In genomic region chr15:83657549-83657948, GRCh38 we compare ENCODE assay signal across 16 cellular contexts. TPM values are rescaled to one million over a fixed set of nuclear protein-coding genes. Genes with fewer than 3 reads are reported as not detected.
DNase-seq lines count a peak whose midpoint lies in the region; ATAC-seq, FAIRE-seq and TF ChIP-seq lines count a peak whose summit lies in the region.
"Had no signal": no experiment of that assay in that cellular context is flagged by ENCODE, and none has a peak within 500 bp of the region (broad histone marks: within the 10 kb centered on the region; RNA-seq: fewer than 3 reads in every experiment).

No MANE protein-coding gene starts in this region.

- H3K9me3 Mint-ChIP-seq in naive thymus-derived CD4-positive, alpha-beta T cell = peaks cover 0 to 17% (median 0%) of the 10 kb centered on the region in 11 donors
- H3K9me3 Mint-ChIP-seq: stimulated activated naive CD8-positive, alpha-beta T cell treated with anti-CD3 and anti-CD28 coated beads, Interleukin-15, amount 100 ng/mL, for 72 hours had no signal

- no peak overlapping the region for H2AFZ ChIP-seq in GM12878 (ENCODE audit: control insufficient read depth, low read depth, low read length)

- ATAC-seq in GM12878 = no peak
- no peak for ATAC-seq in activated CD4-positive, CD25-positive, alpha-beta regulatory T cell treated with anti-CD3 and anti-CD28 coated beads, Interleukin-2, amount 50 U/mL, for 24 hours
- no peak for ATAC-seq in GM18511 (IDR thresholded peaks at IDR 0.05; ENCODE audit: unreplicated experiment)
- ATAC-seq in naive thymus-derived CD4-positive, alpha-beta T cell = no peak
- ATAC-seq: stimulated activated naive CD8-positive, alpha-beta T cell treated with anti-CD3 and anti-CD28 coated beads, Interleukin-15, amount 100 ng/mL, for 72 hours had no signal

- no peak overlapping the region for H3K27ac Mint-ChIP-seq in naive thymus-derived CD4-positive, alpha-beta T cell
- H3K27ac Mint-ChIP-seq: HFFc6; stimulated activated naive CD8-positive, alpha-beta T cell treated with anti-CD3 and anti-CD28 coated beads, Interleukin-15, amount 100 ng/mL, for 72 hours had no signal

- peaks cover 31% of the 10 kb centered on the region for H3K27me3 ChIP-seq in H7 (ENCODE audit: control insufficient read depth, insufficient read depth, low read length)
- peaks cover 6 to 7% of the 10 kb centered on the region in 2 experiments; a peak in 3 of 4 replicates for H3K27me3 ChIP-seq in GM12878 (replicated peaks in 1 of 2; ENCODE audit: control insufficient read depth in 2 of 2, insufficient read depth in 2 of 2, low read length in 1 of 2)
- no peaks in the 10 kb centered on the region for H3K27me3 ChIP-seq in naive thymus-derived CD4-positive, alpha-beta T cell (ENCODE audit: control insufficient read depth in 2 of 2, insufficient read depth in 2 of 2, low read length in 2 of 2)

- H3K4me1 ChIP-seq in GM12878 (ENCODE audit: control insufficient read depth, insufficient read depth, low read length) = no peaks in the 10 kb centered on the region
- H3K4me1 ChIP-seq in naive thymus-derived CD4-positive, alpha-beta T cell (ENCODE audit: control insufficient read depth in 2 of 2, insufficient read depth in 2 of 2, low read length in 2 of 2) = no peaks in the 10 kb centered on the region

- no peak overlapping the region for H3K4me2 ChIP-seq in GM12878 (ENCODE audit: control insufficient read depth, insufficient read depth)

- H3K79me2 ChIP-seq in GM12878 (ENCODE audit: control insufficient read depth, insufficient read depth, low read length) = no peaks in the 10 kb centered on the region

- RAD21 ChIA-PET in GM12878 (lab: Charles Lee; ENCODE audit: unreplicated experiment) = no interaction called here

- POLR2A ChIA-PET in GM12878 (lab: Charles Lee) = no interaction called here
- POLR2A ChIA-PET in naive thymus-derived CD4-positive, alpha-beta T cell (lab: Charles Lee) = no interaction called here

- no peak for FAIRE-seq in GM12878 (lab: Jason Lieb, UNC)
- FAIRE-seq: astrocyte had no signal

- H3K36me3 Mint-ChIP-seq in naive thymus-derived CD4-positive, alpha-beta T cell = peaks cover 0 to 3% (median 0%) of the 10 kb centered on the region in 5 donors

- no TSS peak for BruUV-seq in GM12878 (replicated peaks; lab: Mats Ljungman, UMichigan)

- peak; percentile 50 for TF ChIP-seq CTCF in 22Rv1 (IDR thresholded peaks at IDR 0.05)
- TF ChIP-seq CTCF in GM12878 (IDR thresholded peaks at IDR 0.05 in 2 of 3, conservative IDR thresholded peaks at IDR 0.05 in 1 of 3; ENCODE audit: control insufficient read depth in 2 of 3, extremely low read depth in 1 of 3, insufficient read depth in 1 of 3, low read depth in 3 of 3, low read length in 3 of 3) = peak in 2 of 3 experiments; percentile 8 to 38; a peak in 2 of 6 replicates

- intact Hi-C loops in GM12878 (cut with micrococcal nuclease; ENCODE audit: unreplicated experiment) = no loop called here
- intact Hi-C loops in naive thymus-derived CD4-positive, alpha-beta T cell (cut with micrococcal nuclease) = no loop called here

- CTCF ChIA-PET in GM12878 (lab: Yijun Ruan, JAX) = interaction anchor here (0.6 to 2.2 kb wide), 5 partner anchors 11 to 367 kb away, joined by 3 to 10 read pairs (median 3); no protein-coding TSS in a partner anchor
- CTCF ChIA-PET in naive thymus-derived CD4-positive, alpha-beta T cell (lab: Charles Lee) = no interaction called here

- TF ChIP-seq EP300 in GM12878 (IDR thresholded peaks at IDR 0.05; ENCODE audit: borderline replicate concordance in 1 of 2, control insufficient read depth in 1 of 2, low read depth in 2 of 2, low read length in 2 of 2) = no peak

- H3K4me3 ChIP-seq in H7 (ENCODE audit: insufficient read depth, low read depth, low read length) = no peak overlapping the region
- no peak overlapping the region for H3K4me3 ChIP-seq in GM12878
- no peak overlapping the region for H3K4me3 ChIP-seq in naive thymus-derived CD4-positive, alpha-beta T cell (ENCODE audit: low read length)

- no peak overlapping the region for H3K4me3 Mint-ChIP-seq in naive thymus-derived CD4-positive, alpha-beta T cell
- H3K4me3 Mint-ChIP-seq: HFFc6; stimulated activated naive CD8-positive, alpha-beta T cell treated with anti-CD3 and anti-CD28 coated beads, Interleukin-15, amount 100 ng/mL, for 72 hours had no signal

- H3K4me1 Mint-ChIP-seq in naive thymus-derived CD4-positive, alpha-beta T cell = no peaks in the 10 kb centered on the region
- H3K4me1 Mint-ChIP-seq: stimulated activated naive CD8-positive, alpha-beta T cell treated with anti-CD3 and anti-CD28 coated beads, Interleukin-15, amount 100 ng/mL, for 72 hours had no signal

- H4K20me1 ChIP-seq in GM12878 (ENCODE audit: control insufficient read depth, insufficient read depth) = no peaks in the 10 kb centered on the region

- H3K9me3 ChIP-seq in GM12878 (replicated peaks; ENCODE audit: control insufficient read depth, insufficient read depth, low read length) = no peaks in the 10 kb centered on the region; the same call in 1 of the 3 replicates
- no peaks in the 10 kb centered on the region for H3K9me3 ChIP-seq in naive thymus-derived CD4-positive, alpha-beta T cell (ENCODE audit: control insufficient read depth in 2 of 3, low read length in 3 of 3)

- no peak overlapping the region for H3K9ac ChIP-seq in GM12878 (ENCODE audit: control insufficient read depth, insufficient read depth, low read length)

- peaks cover 20 to 37% (median 27%) of the 10 kb centered on the region in 5 donors for H3K27me3 Mint-ChIP-seq in naive thymus-derived CD4-positive, alpha-beta T cell

- WGBS in GM12878 (ENCODE audit: insufficient coverage, insufficient replicate concordance, low lambda C conversion rate, missing lambda C conversion rate) = 47% methylated on average over 4 of the region's 4 CpGs

- DNase-seq in H7 = peak; percentile 68
- DNase-seq in GM12878 (ENCODE audit: low read depth, low spot score) = no peak
- peak; percentile 68 for DNase-seq in islet precursor cell
- DNase-seq in 8988T = no peak
- no peak for DNase-seq in naive thymus-derived CD4-positive, alpha-beta T cell
- DNase-seq: activated T-cell treated with anti-CD3 and anti-CD28 coated beads, Interleukin-2, amount 50 U/mL, for 1 hour; HFFc6; SHP77; stimulated activated CD4-positive, alpha-beta T cell treated with anti-CD3 and anti-CD28 coated beads, Interleukin-2, amount 100 ng/mL, for 48 hours; stimulated activated naive CD8-positive, alpha-beta T cell treated with anti-CD3 and anti-CD28 coated beads, Interleukin-15, amount 100 ng/mL, for 72 hours had no signal

- H3K27ac ChIP-seq in 22Rv1 (no peak overlapping the region), GM12878 (ENCODE audit: control insufficient read depth, insufficient read depth) (no peak overlapping the region)
- no peak overlapping the region for H3K27ac ChIP-seq in naive thymus-derived CD4-positive, alpha-beta T cell (ENCODE audit: low read depth, low read length)

- 0 out of 2 replicates have a peak, but pooled peaks have one; percentile 30 for TF ChIP-seq RAD21 in GM12878 (IDR thresholded peaks at IDR 0.05; ENCODE audit: insufficient read depth, low read depth, low read length)

- in situ Hi-C loops in GM12878 (cut with MboI) = no loop called here

- SMC1A ChIA-PET in GM12878 (lab: Charles Lee; ENCODE audit: uncharacterized antibody, unreplicated experiment) = interaction anchor here (0.9 to 2.1 kb wide), 3 partner anchors 334 to 367 kb away, joined by 3 to 6 read pairs (median 4); no protein-coding TSS in a partner anchor

- no peak for TF ChIP-seq POLR2A in GM12878 (IDR thresholded peaks at IDR 0.05; ENCODE audit: low read depth, low read length)

- H3K36me3 ChIP-seq in H7 (replicated peaks; ENCODE audit: control insufficient read depth, insufficient read depth, low read length) = no peaks in the 10 kb centered on the region
- no peaks in the 10 kb centered on the region for H3K36me3 ChIP-seq in GM12878 (ENCODE audit: control insufficient read depth in 2 of 2, insufficient read depth in 2 of 2, low read length in 1 of 2)
- no peaks in the 10 kb centered on the region for H3K36me3 ChIP-seq in naive thymus-derived CD4-positive, alpha-beta T cell (ENCODE audit: control insufficient read depth in 2 of 3, insufficient read depth in 3 of 3, low read length in 3 of 3)

TF ChIP-seq in GM12878, 131 proteins besides CTCF, POLR2A, EP300 and RAD21 (continues in another document):
- TF ChIP-seq ZNF24 (IDR thresholded peaks at IDR 0.05) = no peak
- TF ChIP-seq MTA2 (IDR thresholded peaks at IDR 0.05; ENCODE audit: low read depth) = no peak
- no peak for TF ChIP-seq RFX5 (IDR thresholded peaks at IDR 0.05; ENCODE audit: low read depth, low read length)
- TF ChIP-seq ELK1 (IDR thresholded peaks at IDR 0.05; ENCODE audit: low read depth, low read length) = no peak
- TF ChIP-seq BMI1 (IDR thresholded peaks at IDR 0.05; ENCODE audit: borderline replicate concordance) = no peak

RNA-seq across cellular contexts. Expression of gene ADAMTSL3, which starts 3.6 kb away (rescaled TPM):
- total RNA-seq in H7 (2014; rRNA removed; shearing (Covaris generic)) = 0.48 and 0.67 TPM in 2 replicates
- 0.08 and 0.17 TPM in 2 replicates for total RNA-seq in GM12878 (2013; cell fraction: nucleolus; rRNA removed)
- total RNA-seq in GM12878 (2014; rRNA removed) (0.22 and 0.28 TPM in 2 replicates), GM12878 (2014; rRNA removed; fragmentation: Illumina TruSeq; extraction: Trizol) (0.22 and 0.32 TPM in 2 replicates), GM12878 (2021) (0.26 and 0.29 TPM in 2 replicates)
- 0.12 TPM for polyA plus RNA-seq in GM12878 (2011; ENCODE audit: low read depth)
- polyA plus RNA-seq in GM12878 (2011; rRNA removed) (0.01 TPM in 2 replicates), GM12878 (2014; fragmentation: Illumina TruSeq; extraction: Trizol) (0.21 and 0.22 TPM in 2 replicates), GM12878 (2014; fragmentation: Nextera tagmentation; extraction: Ambion mirVana) (under 1 TPM; 0.08 to 0.15 TPM), GM12878 (2014; rRNA removed) (0.06 and 0.09 TPM in 2 replicates), GM12878 (2016; fragmentation: Nextera tagmentation; extraction: Ambion mirVana) (under 1 TPM; 0.08 to 0.12 TPM)
- under 0.01 and 0.02 TPM in 2 replicates for polyA plus RNA-seq in GM12878 (2011; cell fraction: cytosol; rRNA removed)
- polyA plus RNA-seq in GM12878 (2011; cell fraction: nucleus; rRNA removed) = 0.01 and 0.03 TPM in 2 replicates
- 0.14 and 0.20 TPM in 2 replicates for polyA plus RNA-seq in GM12878 (2012)
- polyA minus RNA-seq in GM12878 (2011; rRNA and poly(A)+ RNA removed) = not detected in 2 replicates
- not detected in 2 replicates for polyA minus RNA-seq in GM12878 (2011; cell fraction: cytosol; rRNA and poly(A)+ RNA removed)
- polyA minus RNA-seq in GM12878 (2011; cell fraction: nucleus; rRNA and poly(A)+ RNA removed) = not detected in 2 replicates
- not detected for total RNA-seq in naive thymus-derived CD4-positive, alpha-beta T cell
- not detected for polyA plus RNA-seq in naive thymus-derived CD4-positive, alpha-beta T cell
- total RNA-seq: endothelial cell of umbilical vein, HFFc6, M059J had no signal
- polyA plus RNA-seq: endothelial cell of umbilical vein had no signal

Comparison
In these comparisons a context has a peak if more than half of its experiments do, and no peak if none do; other contexts are left out.
1. DNase-seq: peak in H7 (single experiment) and islet precursor cell (single experiment); none in GM12878 (single experiment), 8988T (single experiment) and naive thymus-derived CD4-positive, alpha-beta T cell (0 of 9).